ENCODE assay signal across 9 cellular contexts in the genomic region with DNA sequence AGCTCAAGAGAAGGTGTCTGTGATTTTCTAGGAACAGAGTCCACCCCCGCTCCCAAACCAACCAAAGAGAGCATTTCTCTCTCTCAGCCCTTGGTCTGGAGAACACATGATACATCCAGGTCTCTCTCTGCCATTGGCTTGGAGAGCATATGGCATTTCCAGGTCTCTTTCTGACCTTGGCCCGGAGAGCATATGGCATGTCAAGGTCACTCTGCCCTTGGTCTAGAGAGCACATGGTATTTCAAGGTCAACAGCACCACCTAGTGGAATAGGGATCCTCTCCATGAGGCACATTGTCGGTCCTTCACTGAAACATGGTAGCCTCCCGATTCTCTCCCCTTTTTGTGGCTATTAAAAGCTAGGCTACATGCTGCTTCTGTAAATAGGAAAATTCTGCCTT.
A peak's percentile ranks its signal among the peaks of the same experiment; 100 is the strongest.
DNase-seq lines count a peak whose midpoint lies in the region; ATAC-seq and TF ChIP-seq lines count a peak whose summit lies in the region.
"Had no signal": no experiment of that assay in that cellular context is flagged by ENCODE, and none has a peak within 500 bp of the region (broad histone marks: within the 10 kb centered on the region; RNA-seq: fewer than 3 reads in every experiment).

No MANE protein-coding gene starts in this region.

- H3K27me3 Mint-ChIP-seq in stimulated activated memory B cell treated with anti-CD40 and anti-IgM and Interleukin-4, amounts not matched to agents 10 μg/mL and 1 μg/mL and 100 μg/mL, for 72 hours: no peaks in the 10 kb centered on the region
- H3K27me3 Mint-ChIP-seq: IgD-negative memory B cell had no signal

- DNase-seq in DMS153 treated with DMSO at 0.1 percent for 48 hours (lab: John Stamatoyannopoulos, UW; ENCODE audit: unreplicated experiment) (peak; percentile 1), NCI-H460 (ENCODE audit: extremely low read depth, low read depth) (peak; percentile 18), foreskin keratinocyte (no peak), upper lobe of left lung (no peak), prostate gland (ENCODE audit: low spot score) (no peak)
- DNase-seq in activated effector memory CD4-positive, alpha-beta T cell treated with Interleukin-2 at 50 U/mL for 16 hours: no peak

- no peak for TF ChIP-seq EP300 in upper lobe of left lung (IDR thresholded peaks at IDR 0.05)

- intact Hi-C loops in prostate gland (cut with DNase I): no loop called here

- no peak overlapping the region for H3K27ac Mint-ChIP-seq in stimulated activated memory B cell treated with anti-CD40 and anti-IgM and Interleukin-4, amounts not matched to agents 10 μg/mL and 1 μg/mL and 100 μg/mL, for 72 hours

- H3K27me3 ChIP-seq in foreskin keratinocyte (no peaks in the 10 kb centered on the region), upper lobe of left lung (no peaks in the 10 kb centered on the region), prostate gland (replicated peaks; ENCODE audit: insufficient read depth) (no peaks in the 10 kb centered on the region)

- TF ChIP-seq POLR2A in upper lobe of left lung (IDR thresholded peaks at IDR 0.05) (no peak), prostate gland (IDR thresholded peaks at IDR 0.05) (no peak)

- no peaks in the 10 kb centered on the region for H3K36me3 ChIP-seq in upper lobe of left lung
- no peaks in the 10 kb centered on the region for H3K36me3 ChIP-seq in prostate gland

- H3K4me3 Mint-ChIP-seq in stimulated activated memory B cell treated with anti-CD40 and anti-IgM and Interleukin-4, amounts not matched to agents 10 μg/mL and 1 μg/mL and 100 μg/mL, for 72 hours: no peak overlapping the region
- H3K4me3 Mint-ChIP-seq: IgD-negative memory B cell had no signal

- no peaks in the 10 kb centered on the region for H3K36me3 Mint-ChIP-seq in stimulated activated memory B cell treated with anti-CD40 and anti-IgM and Interleukin-4, amounts not matched to agents 10 μg/mL and 1 μg/mL and 100 μg/mL, for 72 hours
- H3K36me3 Mint-ChIP-seq: IgD-negative memory B cell had no signal

- peaks cover 3% of the 10 kb centered on the region for H3K9me3 Mint-ChIP-seq in stimulated activated memory B cell treated with anti-CD40 and anti-IgM and Interleukin-4, amounts not matched to agents 10 μg/mL and 1 μg/mL and 100 μg/mL, for 72 hours

- H3K4me1 ChIP-seq in foreskin keratinocyte: no peaks in the 10 kb centered on the region
- H3K4me1 ChIP-seq in upper lobe of left lung: no peaks in the 10 kb centered on the region
- H3K4me1 ChIP-seq in prostate gland (replicated peaks): no peaks in the 10 kb centered on the region

- no peak overlapping the region for H3K4me3 ChIP-seq in upper lobe of left lung
- no peak overlapping the region for H3K4me3 ChIP-seq in prostate gland

- H3K27ac ChIP-seq in foreskin keratinocyte (no peak overlapping the region), upper lobe of left lung (no peak overlapping the region), prostate gland (no peak overlapping the region)

- TF ChIP-seq CTCF in foreskin keratinocyte (conservative IDR thresholded peaks at IDR 0.05) (peak; percentile 42), upper lobe of left lung (IDR thresholded peaks at IDR 0.05) (no peak), prostate gland (IDR thresholded peaks at IDR 0.05) (no peak)

- H3K4me1 Mint-ChIP-seq in stimulated activated memory B cell treated with anti-CD40 and anti-IgM and Interleukin-4, amounts not matched to agents 10 μg/mL and 1 μg/mL and 100 μg/mL, for 72 hours: no peaks in the 10 kb centered on the region
- H3K4me1 Mint-ChIP-seq: IgD-negative memory B cell had no signal

- 69 to 71% methylated on average over 4 of the region's 4 CpGs for WGBS in upper lobe of left lung, 2 donors
- WGBS in prostate gland: 68% methylated on average over 4 of the region's 4 CpGs

- H3K9me3 ChIP-seq in upper lobe of left lung: no peaks in the 10 kb centered on the region
- H3K9me3 ChIP-seq in prostate gland: no peaks in the 10 kb centered on the region

- ATAC-seq in GM19372 (IDR thresholded peaks at IDR 0.05; ENCODE audit: low read depth, unreplicated experiment) (peak; percentile 48), foreskin keratinocyte (no peak), upper lobe of left lung (ENCODE audit: low FRiP score in 2 of 2) (no peak)
- ATAC-seq in stimulated activated memory B cell treated with anti-CD40 and anti-IgM and Interleukin-4, amounts not matched to agents 10 μg/mL and 1 μg/mL and 100 μg/mL, for 72 hours: no peak

Comparison
In these comparisons a context has a peak if more than half of its experiments do, and no peak if none do; other contexts are left out.
1. DNase-seq: peak in DMS153 treated with DMSO at 0.1 percent for 48 hours (single experiment) and NCI-H460 (single experiment); none in foreskin keratinocyte (0 of 2), upper lobe of left lung (0 of 2), prostate gland (single experiment) and activated effector memory CD4-positive, alpha-beta T cell treated with Interleukin-2 at 50 U/mL for 16 hours (single experiment).